Comparison of ENCODE assay signal across 1 cellular context in the genomic region with DNA sequence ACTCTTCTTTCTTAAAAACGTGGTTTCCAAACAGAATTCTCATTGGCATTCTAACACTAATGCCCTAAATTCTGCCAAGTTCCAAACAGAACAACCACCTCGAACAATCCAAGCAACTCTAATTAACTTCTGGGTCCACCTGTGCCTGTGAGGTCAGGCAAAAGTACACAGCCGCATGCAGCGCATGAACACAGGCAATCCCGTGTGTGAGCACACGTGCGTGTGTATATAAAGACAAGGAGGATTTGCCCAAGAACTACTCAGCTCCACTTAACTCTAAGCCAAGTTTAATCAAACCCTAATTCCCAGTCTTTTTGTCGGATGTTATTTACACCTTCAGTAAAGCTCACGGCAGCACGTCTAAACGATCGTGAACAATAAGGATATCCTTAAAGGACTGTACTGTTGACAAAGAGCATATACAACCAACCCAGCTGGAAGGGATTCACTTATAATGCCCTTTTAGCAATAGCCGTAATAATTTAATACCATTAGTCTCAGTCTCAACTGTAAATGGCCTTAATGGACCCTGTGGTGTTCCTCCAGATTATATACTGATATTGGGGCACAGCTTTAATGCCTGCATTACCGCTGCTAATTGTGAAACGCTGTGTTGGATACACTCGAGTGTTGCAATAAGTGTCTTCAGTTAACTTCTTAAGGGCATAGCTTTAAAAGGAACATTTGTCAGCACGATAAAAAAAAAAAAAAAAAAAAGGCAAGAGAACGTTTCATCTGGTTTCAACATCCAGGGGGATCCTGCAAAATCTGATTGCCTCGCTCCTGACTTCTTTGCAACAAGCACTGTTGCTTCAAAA.
TF ChIP-seq lines count a peak whose summit lies in the region.

No MANE protein-coding gene starts in this region.

TF ChIP-seq in SK-N-SH, 30 proteins besides CTCF, POLR2A, EP300 and RAD21 (continued from another document):
- TF ChIP-seq, protein P1, sequence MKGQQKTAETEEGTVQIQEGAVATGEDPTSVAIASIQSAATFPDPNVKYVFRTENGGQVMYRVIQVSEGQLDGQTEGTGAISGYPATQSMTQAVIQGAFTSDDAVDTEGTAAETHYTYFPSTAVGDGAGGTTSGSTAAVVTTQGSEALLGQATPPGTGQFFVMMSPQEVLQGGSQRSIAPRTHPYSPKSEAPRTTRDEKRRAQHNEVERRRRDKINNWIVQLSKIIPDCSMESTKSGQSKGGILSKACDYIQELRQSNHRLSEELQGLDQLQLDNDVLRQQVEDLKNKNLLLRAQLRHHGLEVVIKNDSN (IDR thresholded peaks at IDR 0.05; ENCODE audit: borderline replicate concordance, low read depth), result no peak
- no peak for TF ChIP-seq JUND (IDR thresholded peaks at IDR 0.05)
- TF ChIP-seq NFIC (IDR thresholded peaks at IDR 0.05; ENCODE audit: borderline replicate concordance), result no peak
- TF ChIP-seq RCOR1 (IDR thresholded peaks at IDR 0.05; ENCODE audit: low read length), result peak; percentile 56; the same call in 1 of the 2 replicates
